15 cellular contexts compared by ENCODE assay signal in the genomic region with DNA sequence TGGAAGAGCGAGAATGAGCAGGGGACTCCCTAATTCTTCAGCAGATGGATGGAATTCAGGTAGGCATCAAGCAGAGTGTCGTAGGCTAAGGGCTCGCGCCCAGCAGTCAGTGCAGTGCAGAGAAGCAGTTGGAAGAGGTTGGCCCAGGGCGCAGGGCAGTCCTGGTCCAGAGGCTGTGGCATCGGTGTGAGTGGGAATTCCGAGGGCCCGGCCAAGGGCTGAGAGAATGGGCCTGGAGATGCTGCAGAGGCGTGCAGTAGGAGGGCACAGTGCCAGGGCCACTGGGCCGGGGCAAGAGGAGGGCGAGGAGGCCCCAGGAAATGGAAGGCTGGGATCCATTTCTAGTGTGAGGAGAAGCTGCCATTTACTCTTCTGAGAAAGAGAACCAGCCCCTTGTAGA.
DNase-seq lines count a peak whose midpoint lies in the region; ATAC-seq and TF ChIP-seq lines count a peak whose summit lies in the region.
"Had no signal": no experiment of that assay in that cellular context is flagged by ENCODE, and none has a peak within 500 bp of the region (broad histone marks: within the 10 kb centered on the region; RNA-seq: fewer than 3 reads in every experiment).

No MANE protein-coding gene starts in this region.

- H3K9me3 Mint-ChIP-seq in mesothelial cell of epicardium (no peaks in the 10 kb centered on the region), nephron progenitor cell (no peaks in the 10 kb centered on the region)
- H3K9me3 Mint-ChIP-seq: activated T-cell treated with anti-CD3 and anti-CD28 coated beads, Interleukin-2, amount 50 U/mL, for 4 hours; natural killer cell treated with Interleukin-12 subunit alpha and Interleukin-12 subunit beta and Interleukin-15 and Interleukin-18, amount 100 ng/mL, for 72 hours had no signal

- H3K27me3 Mint-ChIP-seq in mesothelial cell of epicardium (ENCODE audit: low read depth) (no peaks in the 10 kb centered on the region), nephron progenitor cell (ENCODE audit: low read depth, poor library complexity) (peaks cover 3% of the 10 kb centered on the region)
- H3K27me3 Mint-ChIP-seq: natural killer cell treated with Interleukin-12 subunit alpha and Interleukin-12 subunit beta and Interleukin-15 and Interleukin-18, amount 100 ng/mL, for 72 hours had no signal

- intact Hi-C loops in heart left ventricle (cut with DNase I) = loop anchor here in 1 of 10 donors (10.0 kb wide), 1 partner anchor 55 kb away; no protein-coding TSS in a partner anchor

- H3K27ac Mint-ChIP-seq in mesothelial cell of epicardium = peak overlapping the region; percentile 78
- H3K27ac Mint-ChIP-seq in nephron progenitor cell = no peak overlapping the region

- H3K27me3 ChIP-seq in right atrium auricular region = no peaks in the 10 kb centered on the region
- H3K27me3 ChIP-seq in heart left ventricle = no peaks in the 10 kb centered on the region
- no peaks in the 10 kb centered on the region for H3K27me3 ChIP-seq in RWPE2 (ENCODE audit: insufficient read depth, poor library complexity, severe bottlenecking)

- ATAC-seq in heart left ventricle (no peak), RWPE2 (ENCODE audit: low read depth) (no peak), HG03378 (IDR thresholded peaks at IDR 0.05; ENCODE audit: unreplicated experiment) (no peak), GM21723 (IDR thresholded peaks at IDR 0.05; ENCODE audit: unreplicated experiment) (no peak)
- ATAC-seq: activated T-cell treated with anti-CD3 and anti-CD28 coated beads, Interleukin-2, amount 50 U/mL, for 4 hours; lower lobe of right lung; natural killer cell treated with Interleukin-12 subunit alpha and Interleukin-12 subunit beta and Interleukin-15 and Interleukin-18, amount 100 ng/mL, for 72 hours had no signal

- H3K9me3 ChIP-seq in right atrium auricular region (no peaks in the 10 kb centered on the region), heart left ventricle (no peaks in the 10 kb centered on the region), RWPE2 (ENCODE audit: severe bottlenecking) (no peaks in the 10 kb centered on the region)
- H3K9me3 ChIP-seq: lower lobe of right lung had no signal

- H3K4me3 Mint-ChIP-seq in mesothelial cell of epicardium (no peak overlapping the region), nephron progenitor cell (no peak overlapping the region)
- H3K4me3 Mint-ChIP-seq: activated T-cell treated with anti-CD3 and anti-CD28 coated beads, Interleukin-2, amount 50 U/mL, for 4 hours; natural killer cell treated with Interleukin-12 subunit alpha and Interleukin-12 subunit beta and Interleukin-15 and Interleukin-18, amount 100 ng/mL, for 72 hours had no signal

- TF ChIP-seq CTCF in right atrium auricular region (IDR thresholded peaks at IDR 0.05) (no peak), heart left ventricle (IDR thresholded peaks at IDR 0.05) (no peak), RWPE2 (IDR thresholded peaks at IDR 0.05; ENCODE audit: poor library complexity, severe bottlenecking) (no peak), mesothelial cell of epicardium (IDR thresholded peaks at IDR 0.05; ENCODE audit: unreplicated experiment) (no peak), nephron progenitor cell (IDR thresholded peaks at IDR 0.05) (no peak)

- H3K4me1 ChIP-seq in right atrium auricular region (peaks cover 0 to 57% of the 10 kb centered on the region in 2 donors), heart left ventricle (peaks cover 9 to 44% (median 26%) of the 10 kb centered on the region in 12 donors), RWPE2 (ENCODE audit: insufficient read depth, poor library complexity, severe bottlenecking) (peaks cover 35% of the 10 kb centered on the region)

- H3K4me1 Mint-ChIP-seq in mesothelial cell of epicardium = peaks cover 49% of the 10 kb centered on the region
- H3K4me1 Mint-ChIP-seq in nephron progenitor cell = peaks cover 40% of the 10 kb centered on the region

- H3K36me3 Mint-ChIP-seq in mesothelial cell of epicardium = peaks cover 29% of the 10 kb centered on the region
- H3K36me3 Mint-ChIP-seq in nephron progenitor cell (ENCODE audit: low read depth) = peaks cover 49% of the 10 kb centered on the region
- H3K36me3 Mint-ChIP-seq: natural killer cell treated with Interleukin-12 subunit alpha and Interleukin-12 subunit beta and Interleukin-15 and Interleukin-18, amount 100 ng/mL, for 72 hours had no signal

- H3K36me3 ChIP-seq in right atrium auricular region (peaks cover 20% of the 10 kb centered on the region), heart left ventricle (peaks cover 0 to 66% (median 22%) of the 10 kb centered on the region in 9 donors), RWPE2 (ENCODE audit: low read depth) (peaks cover 84% of the 10 kb centered on the region)

- 86 to 96% (median 91%) methylated on average over 11 of the region's 11 CpGs for WGBS in heart left ventricle, 4 donors

- H3K27ac ChIP-seq in right atrium auricular region = peak overlapping the region; percentile 59 to 80
- no peak overlapping the region for H3K27ac ChIP-seq in heart left ventricle
- peak overlapping the region; percentile 84 for H3K27ac ChIP-seq in RWPE2 (ENCODE audit: poor library complexity, severe bottlenecking)
- H3K27ac ChIP-seq: lower lobe of right lung had no signal

- no peak for DNase-seq in right atrium auricular region (ENCODE audit: low spot score)
- DNase-seq in heart left ventricle = no peak
- no peak for DNase-seq in RWPE2 (ENCODE audit: low spot score)
- DNase-seq in mesothelial cell of epicardium (ENCODE audit: low spot score in 2 of 2, unreplicated experiment in 2 of 2) = no peak
- no peak for DNase-seq in nephron progenitor cell
- DNase-seq: activated CD4-positive, CD25-positive, alpha-beta regulatory T cell treated with anti-CD3 and anti-CD28 coated beads, Interleukin-2, amount 50 U/mL, for 72 hours; activated T-cell treated with anti-CD3 and anti-CD28 coated beads, Interleukin-2, amount 50 U/mL, for 4 hours; amygdala; DMS153; lower lobe of right lung; NCI-H187; SHP77 treated with DMSO at 0.1 percent for 48 hours had no signal

- H3K4me3 ChIP-seq in right atrium auricular region (no peak overlapping the region), heart left ventricle (no peak overlapping the region), RWPE2 (ENCODE audit: severe bottlenecking) (no peak overlapping the region)
- H3K4me3 ChIP-seq: lower lobe of right lung had no signal

- no peak for TF ChIP-seq POLR2A in heart left ventricle (IDR thresholded peaks at IDR 0.05)

Comparison
In these comparisons a context has a peak if more than half of its experiments do, and no peak if none do; other contexts are left out.
1. H3K27ac ChIP-seq: peak in right atrium auricular region (2 of 2) and RWPE2 (single experiment); none in heart left ventricle (0 of 12).